Comparison of ENCODE assay signal across 14 cellular contexts in the genomic region with DNA sequence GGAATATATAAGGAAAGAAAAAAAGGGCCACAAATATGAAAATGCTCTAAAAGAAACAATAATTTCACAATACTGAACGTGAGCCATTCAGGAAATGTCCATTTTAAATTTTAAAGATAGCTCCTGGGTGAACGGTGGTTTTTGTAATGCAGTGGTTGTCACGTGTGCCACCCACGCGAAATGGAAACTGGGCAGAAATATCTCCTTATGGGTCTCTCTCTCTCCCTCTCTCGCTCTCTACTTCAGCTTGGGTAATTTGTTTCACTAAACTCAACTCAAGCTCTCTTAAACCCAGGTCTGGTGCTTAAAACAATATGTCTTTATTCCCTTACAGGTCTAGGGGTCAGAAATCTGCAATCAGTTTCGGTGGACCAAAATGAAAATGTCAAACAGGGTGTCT.
A peak's percentile ranks its signal among the peaks of the same experiment; 100 is the strongest.
DNase-seq lines count a peak whose midpoint lies in the region; ATAC-seq and TF ChIP-seq lines count a peak whose summit lies in the region.
"Had no signal": no experiment of that assay in that cellular context is flagged by ENCODE, and none has a peak within 500 bp of the region (broad histone marks: within the 10 kb centered on the region; RNA-seq: fewer than 3 reads in every experiment).

No MANE protein-coding gene starts in this region.

- H2BK15ac ChIP-seq in IMR-90 (ENCODE audit: low read depth, low read length) = no peak overlapping the region

- H4K5ac ChIP-seq in IMR-90 (ENCODE audit: low read depth, low read length) = no peak overlapping the region

- no peak overlapping the region for H2BK120ac ChIP-seq in IMR-90 (ENCODE audit: low read depth, low read length)

- no CpG with 5 or more reads among the region's 7 CpGs for whole genome bisulfite sequencing in IMR-90 (ENCODE audit: extremely low coverage in 2 of 2, insufficient read length in 1 of 2), 2 experiments
- WGBS in smooth muscle cell (ENCODE audit: low lambda C conversion rate) = 51% methylated on average over 7 of the region's 7 CpGs

- peak in 1 of 2 donors; percentile 24 for ATAC-seq in activated naive CD4-positive, alpha-beta T cell treated with anti-CD3 and anti-CD28 coated beads, Interleukin-2, amount 50 U/mL, for 72 hours
- no peak for ATAC-seq in IMR-90 (ENCODE audit: low read depth)
- ATAC-seq: HCT116 had no signal

- no peak overlapping the region for H2BK5ac ChIP-seq in IMR-90 (ENCODE audit: low read depth, low read length, poor library complexity, severe bottlenecking)

- H3K9me1 ChIP-seq in IMR-90 (ENCODE audit: insufficient read depth, low read length) = no peaks in the 10 kb centered on the region

- H4K8ac ChIP-seq in IMR-90 (ENCODE audit: low read depth in 2 of 2, low read length in 2 of 2) = no peak overlapping the region

- CTCF ChIA-PET in IMR-90 (lab: Yijun Ruan, JAX) = interaction anchor here (0.6 to 1.2 kb wide), 3 partner anchors 9 to 408 kb away, joined by 3 read pairs; no protein-coding TSS in a partner anchor

- TF ChIP-seq CTCF in IMR-90 (conservative IDR thresholded peaks at IDR 0.05; ENCODE audit: low read depth, low read length) (no peak), astrocyte of the spinal cord (IDR thresholded peaks at IDR 0.05; ENCODE audit: low read depth, low read length) (no peak), smooth muscle cell (IDR thresholded peaks at IDR 0.05; ENCODE audit: borderline replicate concordance, insufficient read depth, poor library complexity, severe bottlenecking) (no peak)

- no peak overlapping the region for H3K4ac ChIP-seq in IMR-90 (ENCODE audit: low read depth, low read length)

- H3K27me3 ChIP-seq in IMR-90 (ENCODE audit: control insufficient read depth, insufficient read depth, low read length) (peaks cover 10% of the 10 kb centered on the region), smooth muscle cell (ENCODE audit: low read depth) (no peaks in the 10 kb centered on the region)

- H3K9me3 ChIP-seq in IMR-90 (ENCODE audit: control insufficient read depth, insufficient read depth, low read length) (no peaks in the 10 kb centered on the region), smooth muscle cell (replicated peaks; ENCODE audit: low read depth) (no peaks in the 10 kb centered on the region)

- H3K14ac ChIP-seq in IMR-90 (replicated peaks; ENCODE audit: low read depth, low read length) = no peak overlapping the region

- H2BK20ac ChIP-seq in IMR-90 (ENCODE audit: low read depth, low read length) = no peak overlapping the region

- no peaks in the 10 kb centered on the region for H3K79me1 ChIP-seq in IMR-90 (ENCODE audit: low read depth in 1 of 2, low read length in 2 of 2)

- H3K36me3 Mint-ChIP-seq in activated naive CD4-positive, alpha-beta T cell treated with anti-CD3 and anti-CD28 coated beads, Interleukin-2, amount 50 U/mL, for 72 hours = peaks cover 11 to 12% of the 10 kb centered on the region in 2 donors

- no peaks in the 10 kb centered on the region for H3F3A ChIP-seq in smooth muscle cell (ENCODE audit: low read depth)

- no peak overlapping the region for H3K23ac ChIP-seq in IMR-90 (ENCODE audit: low read depth, low read length)

- H4K91ac ChIP-seq in IMR-90 (ENCODE audit: insufficient read depth, low read depth, low read length) = no peak overlapping the region

- TF ChIP-seq POLR2A in IMR-90 (IDR thresholded peaks at IDR 0.05; ENCODE audit: low read depth, low read length) = no peak

- H3K4me2 ChIP-seq in IMR-90 (ENCODE audit: low read depth, low read length) (no peak overlapping the region), smooth muscle cell (peak overlapping the region; percentile 78)

- H3K79me2 ChIP-seq in smooth muscle cell (ENCODE audit: low read depth) = no peaks in the 10 kb centered on the region

- H3K4me1 ChIP-seq in IMR-90 (ENCODE audit: control insufficient read depth, insufficient read depth, low read length) (no peaks in the 10 kb centered on the region), smooth muscle cell (ENCODE audit: low read depth) (peaks cover 16% of the 10 kb centered on the region)

- H4K20me1 ChIP-seq in IMR-90 (ENCODE audit: insufficient read depth, low read length) = no peaks in the 10 kb centered on the region
- no peaks in the 10 kb centered on the region for H4K20me1 ChIP-seq in smooth muscle cell (ENCODE audit: low read depth)

- no peak overlapping the region for H2AFZ ChIP-seq in IMR-90 (replicated peaks; ENCODE audit: low read length, poor library complexity)
- H2AFZ ChIP-seq in smooth muscle cell (ENCODE audit: low read depth) = no peak overlapping the region

- H3K27ac ChIP-seq in IMR-90 (ENCODE audit: insufficient read depth, low read length) (no peak overlapping the region), smooth muscle cell (ENCODE audit: low read depth) (peak overlapping the region; percentile 21)

- POLR2A ChIA-PET in IMR-90 (lab: Charles Lee; ENCODE audit: unreplicated experiment) = no interaction called here

- no peak for DNase-seq in activated naive CD4-positive, alpha-beta T cell treated with anti-CD3 and anti-CD28 coated beads, Interleukin-2, amount 50 U/mL, for 72 hours (ENCODE audit: low spot score in 2 of 2)
- DNase-seq in activated naive CD4-positive, alpha-beta T cell treated with anti-CD3 and anti-CD28 coated beads, Interleukin-2, amount 50 U/mL, for 16 hours = no peak
- DNase-seq in IMR-90 = no peak
- peak; percentile 18 for DNase-seq in astrocyte of the spinal cord (ENCODE audit: low read depth, low spot score)
- DNase-seq in smooth muscle cell (lab: John Stamatoyannopoulos, UW; ENCODE audit: unreplicated experiment) = no peak
- DNase-seq in dedifferentiated amniotic fluid mesenchymal stem cell (ENCODE audit: extremely low spot score) = no peak
- DNase-seq in stimulated activated naive CD4-positive, alpha-beta T cell (lab: John Stamatoyannopoulos, UW) = no peak
- DNase-seq in DMS 273 treated with DMSO at 0.1 percent for 48 hours (lab: John Stamatoyannopoulos, UW) = no peak
- DNase-seq: EL, left cardiac atrium, NCI-H1048 had no signal

- dilution Hi-C loops in IMR-90 (cut with HindIII; ENCODE audit: low sequenced_read_pairs, unreplicated experiment) = no loop called here

- BruUV-seq in IMR-90 (replicated peaks; lab: Mats Ljungman, UMichigan) = no TSS peak

- H3K9ac ChIP-seq in IMR-90 (ENCODE audit: low read depth, low read length) (no peak overlapping the region), smooth muscle cell (ENCODE audit: low read depth) (no peak overlapping the region)

- H2AK5ac ChIP-seq in IMR-90 (ENCODE audit: low read depth, low read length) = no peak overlapping the region

- no peaks in the 10 kb centered on the region for H3K9me3 Mint-ChIP-seq in activated naive CD4-positive, alpha-beta T cell treated with anti-CD3 and anti-CD28 coated beads, Interleukin-2, amount 50 U/mL, for 72 hours
- H3K9me3 Mint-ChIP-seq: stimulated activated naive CD8-positive, alpha-beta T cell treated with anti-CD3 and anti-CD28 coated beads, Interleukin-15, amount 100 ng/mL, for 72 hours; T-helper 1 cell treated with Interleukin-12 subunit alpha and Interleukin-12 subunit beta and Interleukin-4 antibody, amounts not matched to agents 30 μg/mL and 1 μg/mL, for 36 hours had no signal

- H3K56ac ChIP-seq in IMR-90 (ENCODE audit: extremely low read depth, insufficient read depth, low read length) = no peak overlapping the region

- TF ChIP-seq RAD21 in IMR-90 (IDR thresholded peaks at IDR 0.05; ENCODE audit: low read length) = no peak

- H3K36me3 ChIP-seq in IMR-90 (ENCODE audit: control insufficient read depth, insufficient read depth, low read length) (no peaks in the 10 kb centered on the region), smooth muscle cell (ENCODE audit: low read depth) (no peaks in the 10 kb centered on the region)

- intact Hi-C loops in IMR-90 (cut with micrococcal nuclease) = no loop called here

- H3K27ac Mint-ChIP-seq in activated naive CD4-positive, alpha-beta T cell treated with anti-CD3 and anti-CD28 coated beads, Interleukin-2, amount 50 U/mL, for 72 hours = peak overlapping the region; percentile 47 to 98
- H3K27ac Mint-ChIP-seq: T-helper 1 cell treated with Interleukin-12 subunit alpha and Interleukin-12 subunit beta and Interleukin-4 antibody, amounts not matched to agents 30 μg/mL and 1 μg/mL, for 36 hours had no signal

- no peak overlapping the region for H3K18ac ChIP-seq in IMR-90 (ENCODE audit: low read depth, low read length)

- in situ Hi-C loops in IMR-90 (cut with MboI; ENCODE audit: low sequenced_read_pairs) (no loop called here), astrocyte of the spinal cord (cut with HindIII; ENCODE audit: low sequenced_read_pairs) (no loop called here)

- H3K4me3 ChIP-seq in IMR-90 (ENCODE audit: insufficient read depth, low read depth, low read length) = no peak overlapping the region
- H3K4me3 ChIP-seq in astrocyte of the spinal cord (ENCODE audit: low read depth, low read length) = peak overlapping the region; percentile 41
- H3K4me3 ChIP-seq in smooth muscle cell = no peak overlapping the region

- no peak overlapping the region for H2AK9ac ChIP-seq in IMR-90 (replicated peaks; ENCODE audit: low read depth, low read length, poor library complexity)

TF ChIP-seq in IMR-90, 13 proteins besides CTCF, POLR2A, EP300 and RAD21:
- TF ChIP-seq, protein P1, sequence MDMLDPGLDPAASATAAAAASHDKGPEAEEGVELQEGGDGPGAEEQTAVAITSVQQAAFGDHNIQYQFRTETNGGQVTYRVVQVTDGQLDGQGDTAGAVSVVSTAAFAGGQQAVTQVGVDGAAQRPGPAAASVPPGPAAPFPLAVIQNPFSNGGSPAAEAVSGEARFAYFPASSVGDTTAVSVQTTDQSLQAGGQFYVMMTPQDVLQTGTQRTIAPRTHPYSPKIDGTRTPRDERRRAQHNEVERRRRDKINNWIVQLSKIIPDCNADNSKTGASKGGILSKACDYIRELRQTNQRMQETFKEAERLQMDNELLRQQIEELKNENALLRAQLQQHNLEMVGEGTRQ (IDR thresholded peaks at IDR 0.05; ENCODE audit: low read depth, low read length) = peak; percentile 41; the same call in 1 of the 2 replicates
- no peak for TF ChIP-seq RFX5 (IDR thresholded peaks at IDR 0.05; ENCODE audit: low read depth, low read length)
